In genomic region chr3:117540583-117540982, GRCh38 we compare ENCODE assay signal across 12 cellular contexts.
"Had no signal": no experiment of that assay in that cellular context is flagged by ENCODE, and none has a peak within 500 bp of the region (broad histone marks: within the 10 kb centered on the region; RNA-seq: fewer than 3 reads in every experiment).

No MANE protein-coding gene starts in this region.

- H3K4me1 Mint-ChIP-seq: activated naive CD4-positive, alpha-beta T cell treated with anti-CD3 and anti-CD28 coated beads, Interleukin-2, amount 10 ng/mL, durations not matched to agents 7 days and 5 days; naive B cell; stimulated activated effector memory CD8-positive, alpha-beta T cell treated with anti-CD3 and anti-CD28 coated beads, Interleukin-12 subunit alpha, Interleukin-12 subunit beta, amount 100 ng/mL, for 72 hours had no signal

- H3K27ac ChIP-seq: pancreas, thoracic aorta had no signal

- H3K36me3 Mint-ChIP-seq: activated naive CD4-positive, alpha-beta T cell treated with anti-CD3 and anti-CD28 coated beads, Interleukin-2, amount 10 ng/mL, durations not matched to agents 7 days and 5 days; naive B cell; stimulated activated effector memory CD8-positive, alpha-beta T cell treated with anti-CD3 and anti-CD28 coated beads, Interleukin-12 subunit alpha, Interleukin-12 subunit beta, amount 100 ng/mL, for 72 hours had no signal

- H3K9me3 ChIP-seq: pancreas, thoracic aorta had no signal

- H3K9me3 Mint-ChIP-seq: activated naive CD4-positive, alpha-beta T cell treated with anti-CD3 and anti-CD28 coated beads, Interleukin-2, amount 10 ng/mL, durations not matched to agents 7 days and 5 days had no signal

- DNase-seq: activated CD4-positive, CD25-positive, alpha-beta regulatory T cell treated with anti-CD3 and anti-CD28 coated beads, Interleukin-2, amount 50 U/mL, for 72 hours; activated naive CD4-positive, alpha-beta T cell treated with anti-CD3 and anti-CD28 coated beads, Interleukin-2, amount 10 ng/mL, durations not matched to agents 7 days and 5 days; activated T-cell treated with anti-CD3 and anti-CD28 coated beads for 4 hours; erythroblast; naive B cell; pancreas; stimulated activated CD4-positive, alpha-beta T cell treated with anti-CD3 and anti-CD28 coated beads, Interleukin-12 subunit alpha, Interleukin-12 subunit beta, amount 100 ng/mL, for 4 hours; stimulated activated CD4-positive, alpha-beta T cell treated with anti-CD3 and anti-CD28 coated beads, Interleukin-2, amount 100 ng/mL, for 24 hours had no signal

- H3K36me3 ChIP-seq: pancreas, thoracic aorta had no signal

- H3K27ac Mint-ChIP-seq: activated naive CD4-positive, alpha-beta T cell treated with anti-CD3 and anti-CD28 coated beads, Interleukin-2, amount 10 ng/mL, durations not matched to agents 7 days and 5 days; stimulated activated effector memory CD8-positive, alpha-beta T cell treated with anti-CD3 and anti-CD28 coated beads, Interleukin-12 subunit alpha, Interleukin-12 subunit beta, amount 100 ng/mL, for 72 hours; T-helper 2 cell treated with Interferon-gamma antibody and Interleukin-4, amounts not matched to agents 5 μg/mL and 100 μg/mL, for 36 hours had no signal

- ATAC-seq: pancreas; stimulated activated effector memory CD8-positive, alpha-beta T cell treated with anti-CD3 and anti-CD28 coated beads, Interleukin-12 subunit alpha, Interleukin-12 subunit beta, amount 100 ng/mL, for 72 hours had no signal

- H3K27me3 Mint-ChIP-seq: activated naive CD4-positive, alpha-beta T cell treated with anti-CD3 and anti-CD28 coated beads, Interleukin-2, amount 10 ng/mL, durations not matched to agents 7 days and 5 days; naive B cell had no signal

- H3K27me3 ChIP-seq: pancreas had no signal

- H3K4me3 ChIP-seq: lung, pancreas, thoracic aorta had no signal

- H3K4me3 Mint-ChIP-seq: activated naive CD4-positive, alpha-beta T cell treated with anti-CD3 and anti-CD28 coated beads, Interleukin-2, amount 10 ng/mL, durations not matched to agents 7 days and 5 days; naive B cell; stimulated activated effector memory CD8-positive, alpha-beta T cell treated with anti-CD3 and anti-CD28 coated beads, Interleukin-12 subunit alpha, Interleukin-12 subunit beta, amount 100 ng/mL, for 72 hours; T-helper 2 cell treated with Interferon-gamma antibody and Interleukin-4, amounts not matched to agents 5 μg/mL and 100 μg/mL, for 36 hours had no signal

- H3K4me1 ChIP-seq: pancreas had no signal
